In the genomic region with DNA sequence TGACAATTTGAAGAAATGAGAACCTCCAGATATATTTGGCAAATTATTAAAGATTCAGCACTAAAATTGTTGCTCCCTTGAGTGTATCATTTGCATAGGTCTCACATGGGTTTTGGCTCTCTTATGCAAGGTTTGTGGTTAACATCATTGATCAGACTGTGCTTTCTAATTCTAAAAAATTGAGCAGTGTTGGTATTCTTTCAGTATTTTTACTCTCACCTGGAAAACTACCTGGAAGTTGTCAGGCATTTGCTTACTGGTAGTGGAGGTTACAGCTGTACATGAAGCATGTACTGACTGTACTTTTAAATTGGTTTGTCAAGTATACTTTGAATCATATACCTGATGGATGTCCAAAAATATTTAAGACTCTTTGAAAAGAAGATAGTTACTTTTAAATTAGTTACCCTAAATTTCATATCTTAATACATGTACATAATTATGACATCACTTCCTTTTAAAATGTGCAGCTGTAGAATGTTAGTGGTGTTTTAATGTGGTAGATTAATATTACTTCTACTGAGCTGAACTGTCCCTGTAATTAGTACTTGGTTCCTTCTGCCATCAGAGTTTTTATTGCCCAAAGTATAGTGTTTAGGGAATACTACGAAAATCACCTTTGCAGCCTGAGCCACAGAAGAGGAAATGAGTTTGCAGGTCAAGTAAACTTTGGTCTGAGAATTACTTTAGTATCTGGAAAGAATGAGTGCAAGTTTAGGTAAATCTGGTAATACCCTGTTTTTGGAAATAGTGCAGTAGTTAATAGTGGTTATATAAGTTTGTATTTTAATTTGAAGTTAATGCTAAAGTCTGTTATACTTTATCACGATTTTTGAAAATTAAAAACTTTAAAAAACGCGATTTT, we compare ENCODE assay signal across 8 cellular contexts. TPM values are rescaled to one million over a fixed set of nuclear protein-coding genes. Genes with fewer than 3 reads are reported as not detected.
DNase-seq lines count a peak whose midpoint lies in the region; ATAC-seq and TF ChIP-seq lines count a peak whose summit lies in the region.

No MANE protein-coding gene starts in this region.

- H3K27me3 ChIP-seq in BJ (ENCODE audit: control insufficient read depth, insufficient read depth, low read length): no peaks in the 10 kb centered on the region
- no peaks in the 10 kb centered on the region for H3K27me3 ChIP-seq in HUES64 (ENCODE audit: insufficient read depth, low read length)
- no peaks in the 10 kb centered on the region for H3K27me3 ChIP-seq in thyroid gland

- H3K9me3 Mint-ChIP-seq in activated naive CD8-positive, alpha-beta T cell treated with anti-CD3 and anti-CD28 coated beads for 36 hours: peaks cover 10% of the 10 kb centered on the region

- H3K27ac ChIP-seq in HUES64 (ENCODE audit: low read depth, low read length) (peak overlapping the region; percentile 99), thyroid gland (peak overlapping the region; percentile 98 to 100 (median 98))

- DNase-seq in BJ (ENCODE audit: low read depth) (no peak), kidney tubule cell (ENCODE audit: low spot score) (peak; percentile 40), thyroid gland (no peak), GM20000 (ENCODE audit: low spot score) (no peak)
- DNase-seq in activated naive CD8-positive, alpha-beta T cell treated with anti-CD3 and anti-CD28 coated beads for 36 hours: no peak
- no peak for DNase-seq in activated CD8-positive, alpha-beta memory T cell treated with anti-CD3 and anti-CD28 coated beads, Interleukin-2, amount 50 U/mL, for 48 hours

- 22% methylated on average over 1 of the region's 4 CpGs for WGBS in HUES64
- 1 to 2% methylated on average over 4 of the region's 4 CpGs for WGBS in thyroid gland, 2 donors

- H3K4me3 ChIP-seq in BJ (ENCODE audit: low read depth, low read length) (peak overlapping the region; percentile 57), HUES64 (ENCODE audit: low read length) (peak overlapping the region; percentile 87), thyroid gland (replicated peaks in 1 of 3) (peak overlapping the region in 2 of 3 donors; percentile 41 to 43)

- no peak for ATAC-seq in HG02938 (IDR thresholded peaks at IDR 0.05; ENCODE audit: unreplicated experiment)

- peak overlapping the region; percentile 100 for H3K27ac Mint-ChIP-seq in activated naive CD8-positive, alpha-beta T cell treated with anti-CD3 and anti-CD28 coated beads for 36 hours

- POLR2A ChIA-PET in BJ (lab: Charles Lee): interaction anchor here (1.4 kb wide), 1 partner anchor 99 kb away, joined by 3 read pairs; no protein-coding TSS in a partner anchor

- peaks cover 7% of the 10 kb centered on the region for H3K27me3 Mint-ChIP-seq in activated naive CD8-positive, alpha-beta T cell treated with anti-CD3 and anti-CD28 coated beads for 36 hours

- peaks cover 67% of the 10 kb centered on the region for H3K36me3 Mint-ChIP-seq in activated naive CD8-positive, alpha-beta T cell treated with anti-CD3 and anti-CD28 coated beads for 36 hours

- TF ChIP-seq CTCF in BJ (IDR thresholded peaks at IDR 0.05; ENCODE audit: insufficient read depth, low read depth, low read length) (no peak), thyroid gland (IDR thresholded peaks at IDR 0.05) (no peak), GM20000 (IDR thresholded peaks at IDR 0.05; ENCODE audit: extremely low read depth, missing control alignments) (no peak)

- intact Hi-C loops in thyroid gland (cut with DNase I): no loop called here

- H3K4me1 ChIP-seq in HUES64 (ENCODE audit: insufficient read depth, low read length) (peaks cover 43% of the 10 kb centered on the region), thyroid gland (peaks cover 33 to 36% of the 10 kb centered on the region in 2 donors)

- H3K4me3 Mint-ChIP-seq in activated naive CD8-positive, alpha-beta T cell treated with anti-CD3 and anti-CD28 coated beads for 36 hours: peak overlapping the region; percentile 96

- CTCF ChIA-PET in BJ (lab: Yijun Ruan, JAX): interaction anchor here (0.9 to 2.9 kb wide), 3 partner anchors 16 to 94 kb away, joined by 3 to 13 read pairs (median 3); no protein-coding TSS in a partner anchor

- no peak for TF ChIP-seq POLR2A in thyroid gland (IDR thresholded peaks at IDR 0.05)

- peaks cover 61% of the 10 kb centered on the region for H3K4me1 Mint-ChIP-seq in activated naive CD8-positive, alpha-beta T cell treated with anti-CD3 and anti-CD28 coated beads for 36 hours

- H3K9ac ChIP-seq in HUES64 (ENCODE audit: low read depth, low read length): peak overlapping the region; percentile 99

- H3K36me3 ChIP-seq in BJ (ENCODE audit: control insufficient read depth, insufficient read depth, low read length): no peaks in the 10 kb centered on the region
- peaks cover 30% of the 10 kb centered on the region for H3K36me3 ChIP-seq in HUES64 (ENCODE audit: insufficient read depth, low read length)
- H3K36me3 ChIP-seq in thyroid gland: no peaks in the 10 kb centered on the region

- H3K9me3 ChIP-seq in HUES64 (ENCODE audit: insufficient read depth, low read depth, low read length): no peaks in the 10 kb centered on the region
- H3K9me3 ChIP-seq in thyroid gland: no peaks in the 10 kb centered on the region

RNA-seq across cellular contexts. Expression of a gene that starts 2.8 kb away (rescaled TPM):
- 38.2 and 47.3 TPM in 2 replicates for polyA plus RNA-seq in BJ (2011; rRNA removed)
- polyA minus RNA-seq in BJ (2011; rRNA and poly(A)+ RNA removed): 59.7 and 67.5 TPM in 2 replicates
- polyA plus RNA-seq in HUES64 (2013, experiment 1 of 2): 15.8 TPM
- polyA plus RNA-seq in HUES64 (2013, experiment 2 of 2): 24.0 TPM
- 10 to 100 TPM; 92.8 to 95.7 TPM for total RNA-seq in activated naive CD8-positive, alpha-beta T cell treated with anti-CD3 and anti-CD28 coated beads for 36 hours
- total RNA-seq in thyroid gland: 100 to 1,000 TPM; 149 to 299 (median 213) TPM
